ENCODE assay signal across 10 cellular contexts in genomic region chr3:29283297-29283681, GRCh38. TPM values are rescaled to one million over a fixed set of nuclear protein-coding genes. Genes with fewer than 3 reads are reported as not detected.
DNase-seq lines count a peak whose midpoint lies in the region; ATAC-seq and TF ChIP-seq lines count a peak whose summit lies in the region.
"Had no signal": no experiment of that assay in that cellular context is flagged by ENCODE, and none has a peak within 500 bp of the region (broad histone marks: within the 10 kb centered on the region; RNA-seq: fewer than 3 reads in every experiment).

No MANE protein-coding gene starts in this region.

- ATAC-seq in IMR-90 (ENCODE audit: low read depth) (no peak), HG03045 (IDR thresholded peaks at IDR 0.05; ENCODE audit: unreplicated experiment) (no peak), HG03159 (IDR thresholded peaks at IDR 0.05; ENCODE audit: unreplicated experiment) (no peak)

- BruUV-seq in IMR-90 (replicated peaks; lab: Mats Ljungman, UMichigan) = no TSS peak

- H3K9ac ChIP-seq in BLaER1 treated with 17β-estradiol and CSF1 and Interleukin-3, amounts not matched to agents 10 nM and 100 nM = no peak overlapping the region
- peak overlapping the region; percentile 99 for H3K9ac ChIP-seq in IMR-90 (ENCODE audit: low read depth, low read length)

- CTCF ChIA-PET in IMR-90 (lab: Yijun Ruan, JAX) = interaction anchor here (0.5 kb wide), 1 partner anchor 788 kb away, joined by 3 read pairs; no protein-coding TSS in a partner anchor

- peak overlapping the region; percentile 41 for H2BK120ac ChIP-seq in IMR-90 (ENCODE audit: low read depth, low read length)

- in situ Hi-C loops in IMR-90 (cut with MboI; ENCODE audit: low sequenced_read_pairs) = loop anchor here (10.0 kb wide), 2 partner anchors 368 to 482 kb away; no protein-coding TSS in a partner anchor

- no CpG with 5 or more reads among the region's 3 CpGs for WGBS in IMR-90 (ENCODE audit: extremely low coverage in 2 of 2, insufficient read length in 1 of 2), 2 experiments

- H3K9me3 ChIP-seq in BLaER1 treated with 17β-estradiol and CSF1 and Interleukin-3, amounts not matched to agents 10 nM and 100 nM (replicated peaks in 1 of 11) = no peaks in the 10 kb centered on the region
- H3K9me3 ChIP-seq in IMR-90 (ENCODE audit: control insufficient read depth, insufficient read depth, low read length) (no peaks in the 10 kb centered on the region), neuron (ENCODE audit: low read length) (no peaks in the 10 kb centered on the region)

- peak overlapping the region in 10 of 11 experiments; percentile 78 to 97 (median 94); a peak in 17 of 22 replicates for H3K4me2 ChIP-seq in BLaER1 treated with 17β-estradiol and CSF1 and Interleukin-3, amounts not matched to agents 10 nM and 100 nM
- H3K4me2 ChIP-seq in IMR-90 (ENCODE audit: low read depth, low read length) = peak overlapping the region; percentile 94

- H3K4ac ChIP-seq in IMR-90 (ENCODE audit: low read depth, low read length) = peak overlapping the region; percentile 59

- H3K27ac ChIP-seq in BLaER1 treated with 17β-estradiol and CSF1 and Interleukin-3, amounts not matched to agents 10 nM and 100 nM = no peak overlapping the region
- peak overlapping the region; percentile 77; the same call in 1 of the 2 replicates for H3K27ac ChIP-seq in IMR-90 (ENCODE audit: insufficient read depth, low read length)

- H3K36me3 ChIP-seq in BLaER1 treated with 17β-estradiol and CSF1 and Interleukin-3, amounts not matched to agents 10 nM and 100 nM = no peaks in the 10 kb centered on the region
- H3K36me3 ChIP-seq in IMR-90 (ENCODE audit: control insufficient read depth, insufficient read depth, low read length) (no peaks in the 10 kb centered on the region), neuron (ENCODE audit: insufficient read depth, low read length) (no peaks in the 10 kb centered on the region)

- H4K91ac ChIP-seq in IMR-90 (ENCODE audit: insufficient read depth, low read depth, low read length) = peak overlapping the region; percentile 75

- H3K4me3 ChIP-seq in BLaER1 treated with 17β-estradiol and CSF1 and Interleukin-3, amounts not matched to agents 10 nM and 100 nM = no peak overlapping the region; a peak in 1 of 20 replicates
- H3K4me3 ChIP-seq in IMR-90 (ENCODE audit: insufficient read depth, low read depth, low read length) = peak overlapping the region; percentile 91
- H3K4me3 ChIP-seq in neuron (ENCODE audit: low read length) = peak overlapping the region; percentile 58

- peak overlapping the region; percentile 94 for H3K18ac ChIP-seq in IMR-90 (ENCODE audit: low read depth, low read length)

- TF ChIP-seq POLR2A in IMR-90 (IDR thresholded peaks at IDR 0.05; ENCODE audit: low read depth, low read length) = no peak

- H3K56ac ChIP-seq in IMR-90 (ENCODE audit: extremely low read depth, insufficient read depth, low read length) = peak overlapping the region; percentile 73

- intact Hi-C loops in IMR-90 (cut with micrococcal nuclease) = loop anchor here (2.0 to 10.0 kb wide), 11 partner anchors 52 to 914 kb away; no protein-coding TSS in a partner anchor

- H2AFZ ChIP-seq in IMR-90 (replicated peaks; ENCODE audit: low read length, poor library complexity) (no peak overlapping the region), neuron (ENCODE audit: low read depth, low read length) (peak overlapping the region; percentile 94)

- peak overlapping the region; percentile 95 for H2BK5ac ChIP-seq in IMR-90 (ENCODE audit: low read depth, low read length, poor library complexity, severe bottlenecking)

- no peak overlapping the region for H2AK5ac ChIP-seq in IMR-90 (ENCODE audit: low read depth, low read length)

- POLR2A ChIA-PET in IMR-90 (lab: Charles Lee; ENCODE audit: unreplicated experiment) = interaction anchor here (1.0 kb wide), 1 partner anchor 30 kb away, joined by 4 read pairs; no protein-coding TSS in a partner anchor

- no peak for TF ChIP-seq CTCF in IMR-90 (conservative IDR thresholded peaks at IDR 0.05; ENCODE audit: low read depth, low read length)

- no peaks in the 10 kb centered on the region for H4K20me1 ChIP-seq in BLaER1 treated with 17β-estradiol and CSF1 and Interleukin-3, amounts not matched to agents 10 nM and 100 nM
- 0 out of 2 replicates have a peak, but pooled peaks cover 3% of the 10 kb centered on the region for H4K20me1 ChIP-seq in IMR-90 (ENCODE audit: insufficient read depth, low read length)

- dilution Hi-C loops in IMR-90 (cut with HindIII; ENCODE audit: low sequenced_read_pairs, unreplicated experiment) = no loop called here

- no peak overlapping the region for H2AK9ac ChIP-seq in IMR-90 (replicated peaks; ENCODE audit: low read depth, low read length, poor library complexity)

- peak overlapping the region; percentile 65; the same call in 1 of the 2 replicates for H4K5ac ChIP-seq in IMR-90 (ENCODE audit: low read depth, low read length)

- 0 out of 3 replicates have a peak overlapping the region, but pooled peaks have one; percentile 9 for H2BK15ac ChIP-seq in IMR-90 (ENCODE audit: low read depth, low read length)

- no peak for TF ChIP-seq RAD21 in IMR-90 (IDR thresholded peaks at IDR 0.05; ENCODE audit: low read length)

- peaks cover 6% of the 10 kb centered on the region; the same call in 1 of the 2 replicates for H3K9me1 ChIP-seq in IMR-90 (ENCODE audit: insufficient read depth, low read length)

- H3K79me1 ChIP-seq in IMR-90 (ENCODE audit: low read depth in 1 of 2, low read length in 2 of 2) = peaks cover 10 to 47% of the 10 kb centered on the region in 2 experiments

- peaks cover 14 to 51% (median 42%) of the 10 kb centered on the region in 10 experiments for H3K4me1 ChIP-seq in BLaER1 treated with 17β-estradiol and CSF1 and Interleukin-3, amounts not matched to agents 10 nM and 100 nM
- H3K4me1 ChIP-seq in IMR-90 (ENCODE audit: control insufficient read depth, insufficient read depth, low read length) = peaks cover 9% of the 10 kb centered on the region
- H3K4me1 ChIP-seq in neuron (ENCODE audit: insufficient read depth, low read length) = peaks cover 28% of the 10 kb centered on the region

- H3K14ac ChIP-seq in IMR-90 (replicated peaks; ENCODE audit: low read depth, low read length) = peak overlapping the region; percentile 82

- H3K27me3 ChIP-seq in BLaER1 treated with 17β-estradiol and CSF1 and Interleukin-3, amounts not matched to agents 10 nM and 100 nM = no peaks in the 10 kb centered on the region
- no peaks in the 10 kb centered on the region for H3K27me3 ChIP-seq in IMR-90 (ENCODE audit: control insufficient read depth, insufficient read depth, low read length)
- H3K27me3 ChIP-seq in neuron (ENCODE audit: insufficient read depth, low read length) = no peaks in the 10 kb centered on the region

- DNase-seq in IMR-90 (peak; percentile 15), dermis blood vessel endothelial cell (peak; percentile 38), NCI-H2227 treated with DMSO at 0.1 percent for 48 hours (lab: John Stamatoyannopoulos, UW) (no peak), hippocampal formation (lab: John Stamatoyannopoulos, UW) (no peak)
- DNase-seq: cortex of kidney, OCI-M1 had no signal

- H2BK20ac ChIP-seq in IMR-90 (ENCODE audit: low read depth, low read length) = peak overlapping the region; percentile 30; the same call in 1 of the 2 replicates

- peak overlapping the region; percentile 48 for H3K23ac ChIP-seq in IMR-90 (ENCODE audit: low read depth, low read length)

- H4K8ac ChIP-seq in IMR-90 (ENCODE audit: low read depth in 2 of 2, low read length in 2 of 2) = peak overlapping the region; percentile 17 to 45; a peak in 2 of 4 replicates

TF ChIP-seq in IMR-90, 13 proteins besides CTCF, POLR2A, EP300 and RAD21:
- TF ChIP-seq RCOR1 (IDR thresholded peaks at IDR 0.05; ENCODE audit: insufficient replicate concordance, low read length) (no peak), FOS (IDR thresholded peaks at IDR 0.05; ENCODE audit: low read depth, low read length) (no peak), SMC3 (IDR thresholded peaks at IDR 0.05; ENCODE audit: low read depth, low read length) (no peak), NFE2L2 (IDR thresholded peaks at IDR 0.05; ENCODE audit: low read depth, low read length) (no peak), RFX5 (IDR thresholded peaks at IDR 0.05; ENCODE audit: low read depth, low read length) (no peak), MXI1 (IDR thresholded peaks at IDR 0.05; ENCODE audit: borderline replicate concordance, low read depth, low read length) (no peak), ELK1 (IDR thresholded peaks at IDR 0.05; ENCODE audit: borderline replicate concordance, low read depth, low read length) (no peak), USF2 (IDR thresholded peaks at IDR 0.05; ENCODE audit: low read depth, low read length) (no peak), BHLHE40 (IDR thresholded peaks at IDR 0.05; ENCODE audit: low read depth, low read length) (no peak), CEBPB (IDR thresholded peaks at IDR 0.05; ENCODE audit: low read depth, low read length) (no peak), CHD1 (IDR thresholded peaks at IDR 0.05; ENCODE audit: low read depth, low read length) (no peak), MAZ (IDR thresholded peaks at IDR 0.05; ENCODE audit: borderline replicate concordance, low read depth, low read length) (no peak), MAFK (IDR thresholded peaks at IDR 0.05; ENCODE audit: low read depth, low read length) (no peak)

RNA-seq across cellular contexts. Expression of gene RBMS3, which starts 2.4 kb away (rescaled TPM):
- total RNA-seq in IMR-90 (2012; rRNA removed) = 110 and 127 TPM in 2 replicates
- polyA plus RNA-seq in IMR-90 (2012; rRNA removed) = 15.2 and 17.1 TPM in 2 replicates
- 4.3 and 5.0 TPM in 2 replicates for polyA plus RNA-seq in IMR-90 (2012; cell fraction: cytosol; rRNA removed)
- 10.2 and 28.8 TPM in 2 replicates for polyA plus RNA-seq in IMR-90 (2012; cell fraction: nucleus; rRNA removed; ENCODE audit: low replicate concordance)
- total RNA-seq in dermis blood vessel endothelial cell = 25.9 and 37.6 TPM in 2 replicates

Comparison
In these comparisons a context has a peak if more than half of its experiments do, and no peak if none do; other contexts are left out.
1. H3K4me3 ChIP-seq: peak in IMR-90 (single experiment) and neuron (single experiment); none in BLaER1 treated with 17β-estradiol and CSF1 and Interleukin-3, amounts not matched to agents 10 nM and 100 nM (0 of 10).
2. DNase-seq: peak in IMR-90 (single experiment) and dermis blood vessel endothelial cell (single experiment); none in NCI-H2227 treated with DMSO at 0.1 percent for 48 hours (single experiment) and hippocampal formation (0 of 2).